12 cellular contexts compared by ENCODE assay signal in genomic region chr3:31275038-31275562, GRCh38.
DNase-seq lines count a peak whose midpoint lies in the region; ATAC-seq, FAIRE-seq and TF ChIP-seq lines count a peak whose summit lies in the region.
"Had no signal": no experiment of that assay in that cellular context is flagged by ENCODE, and none has a peak within 500 bp of the region (broad histone marks: within the 10 kb centered on the region; RNA-seq: fewer than 3 reads in every experiment).

No MANE protein-coding gene starts in this region.

- no peaks in the 10 kb centered on the region for H3K27me3 ChIP-seq in testis

- H3K4me1 ChIP-seq in A549 (peaks cover 40% of the 10 kb centered on the region), mucosa of descending colon (ENCODE audit: low read depth) (no peaks in the 10 kb centered on the region), testis (no peaks in the 10 kb centered on the region)

- no peak overlapping the region for H3K4me3 ChIP-seq in A549
- H3K4me3 ChIP-seq in epithelial cell of esophagus (ENCODE audit: low read length), result no peak overlapping the region
- H3K4me3 ChIP-seq in mucosa of descending colon, result no peak overlapping the region
- H3K4me3 ChIP-seq in testis, result no peak overlapping the region
- H3K4me3 ChIP-seq: dorsolateral prefrontal cortex had no signal

- no peak for FAIRE-seq in A549 (lab: Jason Lieb, UNC)
- FAIRE-seq: islet of Langerhans had no signal

- 3% methylated on average over 3 of the region's 3 CpGs for WGBS in A549 (ENCODE audit: missing lambda C conversion rate)
- 35 to 55% methylated on average over 3 of the region's 3 CpGs for WGBS in testis, 2 donors

- H3K4me2 ChIP-seq in A549, result peak overlapping the region; percentile 60

- H3K9me3 ChIP-seq in A549 (no peaks in the 10 kb centered on the region), mucosa of descending colon (no peaks in the 10 kb centered on the region), testis (no peaks in the 10 kb centered on the region)

- CTCF ChIA-PET in A549 (lab: Yijun Ruan, JAX), result interaction anchor here (0.8 kb wide), 1 partner anchor 27 kb away, joined by 3 read pairs; no protein-coding TSS in a partner anchor

- intact Hi-C loops in mucosa of descending colon (cut with DNase I, micrococcal nuclease) (no loop called here), testis (cut with DNase I; ENCODE audit: low total_unique reads) (no loop called here)

- DNase-seq in A549 (ENCODE audit: low read depth in 1 of 2, low spot score in 1 of 2) (peak; percentile 41 to 80), HuH-7.5 (ENCODE audit: low spot score) (peak; percentile 35), epithelial cell of esophagus (ENCODE audit: low read depth) (peak; percentile 90), lung microvascular endothelial cell (ENCODE audit: low read depth in 2 of 2) (peak; percentile 74 to 81), mucosa of descending colon (no peak), testis (no peak)
- DNase-seq: activated T-cell treated with anti-CD3 and anti-CD28 coated beads, Interleukin-2, amount 50 U/mL, for 48 hours; dorsolateral prefrontal cortex; NCI-H1092 treated with DMSO at 0.1 percent for 48 hours had no signal

- H3K36me3 ChIP-seq in mucosa of descending colon (ENCODE audit: low read depth), result no peaks in the 10 kb centered on the region
- no peaks in the 10 kb centered on the region for H3K36me3 ChIP-seq in testis (ENCODE audit: low read depth, missing control alignments)

- TF ChIP-seq POLR2A in A549 (IDR thresholded peaks at IDR 0.05; ENCODE audit: low read length), result no peak
- no peak for TF ChIP-seq POLR2A in testis (IDR thresholded peaks at IDR 0.05)

- POLR2A ChIA-PET in A549 (lab: Yijun Ruan, JAX), result interaction anchor here (0.8 kb wide), 1 partner anchor 258 kb away, joined by 4 read pairs; the partner anchor contains the start of gene STT3B

- peak in 1 of 2 experiments; percentile 31; a peak in 1 of 5 replicates for TF ChIP-seq RAD21 in A549 (conservative IDR thresholded peaks at IDR 0.05 in 1 of 2, IDR thresholded peaks at IDR 0.05 in 1 of 2)

- H3K27ac ChIP-seq in A549, result peak overlapping the region; percentile 56 to 72; a peak in 5 of 6 replicates
- no peak overlapping the region for H3K27ac ChIP-seq in testis
- H3K27ac ChIP-seq: dorsolateral prefrontal cortex had no signal

- ATAC-seq in A549 (peak; percentile 76 to 79), GM18868 (IDR thresholded peaks at IDR 0.05; ENCODE audit: unreplicated experiment) (no peak), mucosa of descending colon (no peak), HG03280 (IDR thresholded peaks at IDR 0.05; ENCODE audit: unreplicated experiment) (no peak)

- TF ChIP-seq EP300 in A549 (IDR thresholded peaks at IDR 0.05), result peak; percentile 38 to 42; a peak in 3 of 5 replicates

- TF ChIP-seq CTCF in A549 (IDR thresholded peaks at IDR 0.05) (no peak), epithelial cell of esophagus (IDR thresholded peaks at IDR 0.05; ENCODE audit: insufficient read depth, low read depth, low read length, missing control alignments) (no peak), mucosa of descending colon (IDR thresholded peaks at IDR 0.05) (no peak), testis (IDR thresholded peaks at IDR 0.05) (no peak)

TF ChIP-seq in A549, 52 proteins besides CTCF, POLR2A, EP300 and RAD21:
- TF ChIP-seq HES2 (IDR thresholded peaks at IDR 0.05), result peak; percentile 39; the same call in 1 of the 2 replicates
- no peak for TF ChIP-seq FOSL2 (IDR thresholded peaks at IDR 0.05)
- peak; percentile 71 for TF ChIP-seq FOSL2 (CRISPR knock-in tag; IDR thresholded peaks at IDR 0.05)
- TF ChIP-seq JUN (IDR thresholded peaks at IDR 0.05), result peak; percentile 41 to 62; a peak in 1 of 5 replicates
- TF ChIP-seq CEBPB (IDR thresholded peaks at IDR 0.05), result peak; percentile 80 to 86
- TF ChIP-seq MAZ (IDR thresholded peaks at IDR 0.05; ENCODE audit: borderline replicate concordance, low read depth, low read length), result no peak
- no peak for TF ChIP-seq ATOH8 (CRISPR knock-in tag; IDR thresholded peaks at IDR 0.05; ENCODE audit: low read depth)
- no peak for TF ChIP-seq HEYL (CRISPR knock-in tag; IDR thresholded peaks at IDR 0.05)
- TF ChIP-seq BCL3 (IDR thresholded peaks at IDR 0.05), result peak; percentile 48; the same call in 2 of the 3 replicates
- peak; percentile 62; the same call in 1 of the 2 replicates for TF ChIP-seq JUNB (IDR thresholded peaks at IDR 0.05)
- peak; percentile 68 for TF ChIP-seq GATA3 (IDR thresholded peaks at IDR 0.05; ENCODE audit: borderline replicate concordance)

Comparison
In these comparisons a context has a peak if more than half of its experiments do, and no peak if none do; other contexts are left out.
1. ATAC-seq: peak in A549 (2 of 2); none in GM18868 (single experiment), mucosa of descending colon (single experiment) and HG03280 (single experiment).
2. DNase-seq: peak in A549 (2 of 2), HuH-7.5 (single experiment), epithelial cell of esophagus (single experiment) and lung microvascular endothelial cell (2 of 2); none in mucosa of descending colon (0 of 3) and testis (single experiment).
3. H3K27ac ChIP-seq: peak in A549 (2 of 2); none in testis (0 of 2).